Comparison of ENCODE assay signal across 8 cellular contexts in genomic region chr17:36534117-36534880, GRCh38. TPM values are rescaled to one million over a fixed set of nuclear protein-coding genes. Genes with fewer than 3 reads are reported as not detected.
DNase-seq lines count a peak whose midpoint lies in the region; ATAC-seq, FAIRE-seq and TF ChIP-seq lines count a peak whose summit lies in the region.

Gene MYO19, minus strand, starts transcription at chr17:36534868. Its CDS starts 2,330 bp downstream, at chr17:36532538.

- peak within 1 kb of the TSS; percentile 98 for H3K4me3 Mint-ChIP-seq in neural crest cell

- peak; percentile 30 for ATAC-seq in GM21526 (IDR thresholded peaks at IDR 0.05; ENCODE audit: low FRiP score, unreplicated experiment)

- H3K27ac Mint-ChIP-seq in neural crest cell (ENCODE audit: unreplicated experiment) = peak within 1 kb of the TSS; percentile 99

- H3K27ac ChIP-seq in tibial nerve = peak within 1 kb of the TSS; percentile 80 to 96 (median 90)

- H3K36me3 ChIP-seq in tibial nerve = peaks cover 0 to 60% (median 0%) of the 10 kb centered on the region in 3 donors

- WGBS in tibial nerve, 2 donors = 1 to 2% methylated on average over 42 to 44 of the region's 44 CpGs

- H3K27me3 ChIP-seq in tibial nerve = no peaks in the 10 kb centered on the region

- FAIRE-seq in D721Med (lab: Jason Lieb, UNC) = no peak
- FAIRE-seq in RCC 7860 (lab: Jason Lieb, UNC) = no peak

- peaks cover 0 to 19% (median 8%) of the 10 kb centered on the region in 4 donors for H3K4me1 ChIP-seq in tibial nerve

- no peaks in the 10 kb centered on the region for H3K27me3 Mint-ChIP-seq in neural crest cell (ENCODE audit: low read depth)

- peak; percentile 59 for TF ChIP-seq CTCF in D721Med (IDR thresholded peaks at IDR 0.05; ENCODE audit: insufficient read depth, missing control alignments)
- peak; percentile 63 for TF ChIP-seq CTCF in fibroblast of villous mesenchyme (IDR thresholded peaks at IDR 0.05; ENCODE audit: insufficient read depth, low read depth, low read length)
- TF ChIP-seq CTCF in neural crest cell (conservative IDR thresholded peaks at IDR 0.05) = peak; percentile 83
- peak in 4 of 5 experiments; percentile 30 to 57 (median 44) for TF ChIP-seq CTCF in tibial nerve (IDR thresholded peaks at IDR 0.05)

- no peak for DNase-seq in D721Med (ENCODE audit: insufficient read length, low spot score)
- no peak for DNase-seq in Jurkat, Clone E6-1 (ENCODE audit: low read depth, low spot score)
- peak; percentile 31 for DNase-seq in RCC 7860 (ENCODE audit: low spot score)
- peak; percentile 84 for DNase-seq in activated effector memory CD4-positive, alpha-beta T cell treated with anti-CD3 and anti-CD28 coated beads, Interleukin-2, amount 50 U/mL, for 16 hours
- peak; percentile 44 for DNase-seq in fibroblast of villous mesenchyme (ENCODE audit: low read depth)
- DNase-seq in neural crest cell (ENCODE audit: low read depth, low spot score) = peak; percentile 44
- DNase-seq in tibial nerve (ENCODE audit: low spot score in 2 of 2) = peak; percentile 38 to 44

- no peak for TF ChIP-seq POLR2A in tibial nerve (IDR thresholded peaks at IDR 0.05)

- TF ChIP-seq EP300 in tibial nerve (IDR thresholded peaks at IDR 0.05) = no peak

- H3K4me1 Mint-ChIP-seq in neural crest cell = peaks cover 33% of the 10 kb centered on the region

- H3K36me3 Mint-ChIP-seq in neural crest cell (ENCODE audit: low read depth) = peaks cover 17% of the 10 kb centered on the region

- H3K9me3 ChIP-seq in tibial nerve = no peaks in the 10 kb centered on the region

- H3K9me3 Mint-ChIP-seq in neural crest cell = no peaks in the 10 kb centered on the region

- H3K4me3 ChIP-seq in Jurkat, Clone E6-1 (ENCODE audit: low read length) = peak within 1 kb of the TSS; percentile 87
- H3K4me3 ChIP-seq in fibroblast of villous mesenchyme (ENCODE audit: low read depth, low read length) = peak within 1 kb of the TSS; percentile 97
- H3K4me3 ChIP-seq in tibial nerve = peak within 1 kb of the TSS; percentile 60 to 85 (median 74)

RNA-seq across cellular contexts. Expression of gene MYO19, which starts in this region (rescaled TPM):
- 79.1 TPM for polyA plus RNA-seq in Jurkat, Clone E6-1 (2012; ENCODE audit: insufficient read depth, insufficient read length)
- total RNA-seq in fibroblast of villous mesenchyme (50.1 and 52.8 TPM in 2 replicates), neural crest cell (101 and 104 TPM in 2 replicates), tibial nerve (100 to 1,000 TPM in 1 of 4 donors, 10 to 100 TPM in 3; 33.3 to 120 (median 69.8) TPM)

Comparison
In these comparisons a context has a peak if more than half of its experiments do, and no peak if none do; other contexts are left out.
1. DNase-seq: peak in RCC 7860 (single experiment), activated effector memory CD4-positive, alpha-beta T cell treated with anti-CD3 and anti-CD28 coated beads, Interleukin-2, amount 50 U/mL, for 16 hours (single experiment), fibroblast of villous mesenchyme (single experiment), neural crest cell (single experiment) and tibial nerve (2 of 2); none in D721Med (single experiment) and Jurkat, Clone E6-1 (single experiment).
2. Peak in every context shown above with its lines, with median percentiles within 50 percentile points of each other: CTCF ChIP-seq and H3K4me3 ChIP-seq.